Comparison of ENCODE assay signal across 7 cellular contexts in the genomic region with DNA sequence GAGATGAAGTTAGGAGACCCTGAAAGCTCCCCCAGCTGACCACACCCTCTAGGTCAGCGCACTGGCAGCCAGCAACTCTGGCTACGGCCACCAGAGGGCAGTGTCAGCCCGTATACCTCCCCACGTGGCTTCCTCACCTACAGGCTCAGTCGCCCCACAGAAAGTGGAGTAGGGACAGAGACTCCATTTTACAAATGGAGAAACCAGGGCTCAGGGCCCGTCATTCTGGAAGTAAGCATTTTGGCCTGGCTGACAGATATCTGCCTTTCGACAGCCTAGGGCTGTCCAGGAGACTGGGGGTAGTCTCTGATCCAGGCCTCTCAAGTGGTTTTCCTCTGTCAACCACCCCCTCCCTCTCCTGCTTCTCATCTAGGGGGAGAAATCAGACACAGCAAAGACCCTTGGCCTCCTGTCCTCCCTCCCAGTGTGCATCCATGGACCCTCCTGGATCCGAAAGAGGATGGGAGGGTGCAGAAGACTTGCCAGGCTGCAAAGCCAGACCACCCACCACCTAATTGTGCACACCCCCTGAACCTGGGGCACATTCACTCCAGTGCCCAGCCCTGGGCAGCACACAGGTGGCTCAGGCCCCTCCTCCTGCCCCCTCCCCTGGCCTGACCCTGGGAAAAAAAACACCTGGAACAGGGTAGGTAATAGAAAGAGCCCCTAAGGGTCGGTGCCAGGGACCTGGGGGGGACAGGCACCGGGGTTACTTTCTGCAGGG.
DNase-seq lines count a peak whose midpoint lies in the region; FAIRE-seq and TF ChIP-seq lines count a peak whose summit lies in the region.

No MANE protein-coding gene starts in this region.

- H3K36me3 Mint-ChIP-seq in nephron progenitor cell (ENCODE audit: low read depth) = no peaks in the 10 kb centered on the region

- no peak for FAIRE-seq in RCC 7860 (lab: Jason Lieb, UNC)

- DNase-seq in KG1 (lab: John Stamatoyannopoulos, UW) = peak; percentile 58
- DNase-seq in RCC 7860 (ENCODE audit: low spot score) = peak; percentile 61
- peak; percentile 88 to 90 for DNase-seq in activated T-cell treated with anti-CD3 and anti-CD28 coated beads, Interleukin-2, amount 50 U/mL, for 48 hours
- peak; percentile 71 for DNase-seq in fibroblast of peridontal ligament (ENCODE audit: extremely low read depth)
- peak; percentile 89 for DNase-seq in nephron progenitor cell
- peak; percentile 69 for DNase-seq in stimulated activated naive CD4-positive, alpha-beta T cell treated with Interleukin-2 at 50 U/mL for 16 hours (lab: John Stamatoyannopoulos, UW)

- H3K27ac Mint-ChIP-seq in nephron progenitor cell = no peak overlapping the region

- H3K4me3 Mint-ChIP-seq in nephron progenitor cell = no peak overlapping the region

- TF ChIP-seq CTCF in GM12872 (IDR thresholded peaks at IDR 0.05; ENCODE audit: insufficient read depth, low read depth, low read length) = peak; percentile 99
- peak; percentile 98 for TF ChIP-seq CTCF in nephron progenitor cell (IDR thresholded peaks at IDR 0.05)

- H3K9me3 Mint-ChIP-seq in nephron progenitor cell = no peaks in the 10 kb centered on the region

- peaks cover 70% of the 10 kb centered on the region for H3K4me1 Mint-ChIP-seq in nephron progenitor cell

- peaks cover 49% of the 10 kb centered on the region for H3K27me3 Mint-ChIP-seq in nephron progenitor cell (ENCODE audit: low read depth, poor library complexity)

Comparison
In these comparisons a context has a peak if more than half of its experiments do, and no peak if none do; other contexts are left out.
1. Peak in every context shown above with its lines: DNase-seq.